17 cellular contexts compared by ENCODE assay signal in genomic region chr22:38065539-38065938, GRCh38. TPM values are rescaled to one million over a fixed set of nuclear protein-coding genes. Genes with fewer than 3 reads are reported as not detected.
"Had no signal": no experiment of that assay in that cellular context is flagged by ENCODE, and none has a peak within 500 bp of the region (broad histone marks: within the 10 kb centered on the region; RNA-seq: fewer than 3 reads in every experiment).

No MANE protein-coding gene starts in this region.

- H3K27ac Mint-ChIP-seq: dendritic cell treated with granulocyte-macrophage colony-stimulating factor and Interleukin-4, amounts not matched to agents 40 ng/mL and 50 ng/mL, for 4 days; nephron; stimulated activated memory B cell treated with anti-CD40 and anti-IgM and Interleukin-4, amounts not matched to agents 10 μg/mL and 1 μg/mL and 100 μg/mL, for 72 hours; stimulated activated naive CD8-positive, alpha-beta T cell treated with anti-CD3 and anti-CD28 coated beads, Interleukin-15, Interleukin-2, amounts not matched to agents 100 ng/mL and 50 ng/mL, for 24 hours had no signal

- H3K9me3 ChIP-seq: esophagus squamous epithelium, right atrium auricular region, sigmoid colon, thoracic aorta, uterus had no signal

- DNase-seq: esophagus squamous epithelium; foreskin fibroblast; kidney; mesendoderm; naive B cell; sigmoid colon; stimulated activated CD4-positive, alpha-beta T cell treated with anti-CD3 and anti-CD28 coated beads, Interleukin-2, amount 100 ng/mL, for 48 hours; trophoblast cell; uterus had no signal

- H3K36me3 ChIP-seq: uterus had no signal

- H3K4me3 Mint-ChIP-seq: dendritic cell treated with granulocyte-macrophage colony-stimulating factor and Interleukin-4, amounts not matched to agents 40 ng/mL and 50 ng/mL, for 4 days; nephron; stimulated activated memory B cell treated with anti-CD40 and anti-IgM and Interleukin-4, amounts not matched to agents 10 μg/mL and 1 μg/mL and 100 μg/mL, for 72 hours; stimulated activated naive CD8-positive, alpha-beta T cell treated with anti-CD3 and anti-CD28 coated beads, Interleukin-15, Interleukin-2, amounts not matched to agents 100 ng/mL and 50 ng/mL, for 24 hours had no signal

- H3K4me2 ChIP-seq: smooth muscle cell had no signal

- H3K4me3 ChIP-seq: esophagus squamous epithelium, right atrium auricular region, sigmoid colon, smooth muscle cell, thoracic aorta, uterus had no signal

- H3K9me3 Mint-ChIP-seq: dendritic cell treated with granulocyte-macrophage colony-stimulating factor and Interleukin-4, amounts not matched to agents 40 ng/mL and 50 ng/mL, for 4 days; naive B cell; nephron; stimulated activated memory B cell treated with anti-CD40 and anti-IgM and Interleukin-4, amounts not matched to agents 10 μg/mL and 1 μg/mL and 100 μg/mL, for 72 hours; stimulated activated naive CD8-positive, alpha-beta T cell treated with anti-CD3 and anti-CD28 coated beads, Interleukin-15, Interleukin-2, amounts not matched to agents 100 ng/mL and 50 ng/mL, for 24 hours had no signal

- H3K27ac ChIP-seq: esophagus squamous epithelium, right atrium auricular region, sigmoid colon, uterus had no signal

- H3K27me3 Mint-ChIP-seq: dendritic cell treated with granulocyte-macrophage colony-stimulating factor and Interleukin-4, amounts not matched to agents 40 ng/mL and 50 ng/mL, for 4 days; naive B cell; stimulated activated memory B cell treated with anti-CD40 and anti-IgM and Interleukin-4, amounts not matched to agents 10 μg/mL and 1 μg/mL and 100 μg/mL, for 72 hours; stimulated activated naive CD8-positive, alpha-beta T cell treated with anti-CD3 and anti-CD28 coated beads, Interleukin-15, Interleukin-2, amounts not matched to agents 100 ng/mL and 50 ng/mL, for 24 hours had no signal

- H3K27me3 ChIP-seq: esophagus squamous epithelium, right atrium auricular region, sigmoid colon, uterus had no signal

- H3K4me1 ChIP-seq: uterus had no signal

RNA-seq across cellular contexts. Expression of gene SLC16A8, which starts 18.4 kb away (rescaled TPM):
- total RNA-seq: esophagus squamous epithelium, liver, smooth muscle cell had no signal
